Comparison of ENCODE assay signal across 10 cellular contexts in the genomic region with DNA sequence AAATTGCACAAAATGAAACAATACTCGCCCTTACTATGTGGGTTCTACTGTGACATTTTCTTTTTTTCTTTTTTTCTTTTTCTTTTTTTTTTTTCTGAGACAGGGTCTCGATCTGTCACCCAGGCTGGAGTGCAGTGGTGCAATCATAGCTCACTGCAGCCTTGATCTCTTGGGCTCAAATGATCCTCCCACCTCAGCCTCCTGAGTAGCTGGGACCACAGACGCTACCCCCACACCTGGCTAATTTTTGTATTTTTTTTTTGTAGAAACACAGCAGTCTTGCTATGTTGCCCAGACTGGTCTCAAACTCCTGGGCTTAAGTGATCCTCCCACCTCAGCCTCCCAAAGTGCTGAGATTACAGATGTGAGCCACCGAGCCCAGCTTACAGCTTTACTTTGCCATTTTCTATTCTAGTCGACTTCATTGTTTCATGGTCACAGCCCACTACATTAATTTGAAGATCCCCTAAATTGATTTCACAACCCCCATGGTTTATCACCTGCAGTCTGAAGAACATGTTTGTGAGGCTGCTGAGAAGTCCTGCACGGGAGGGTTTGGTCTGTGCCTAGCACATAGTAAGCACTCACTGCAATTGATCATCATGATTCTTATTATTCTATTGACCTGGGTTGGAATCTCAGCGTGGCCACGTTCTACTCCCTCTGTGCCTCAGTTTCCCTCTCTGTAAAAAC. TPM values are rescaled to one million over a fixed set of nuclear protein-coding genes. Genes with fewer than 3 reads are reported as not detected.
DNase-seq lines count a peak whose midpoint lies in the region; ATAC-seq and TF ChIP-seq lines count a peak whose summit lies in the region.
"Had no signal": no experiment of that assay in that cellular context is flagged by ENCODE, and none has a peak within 500 bp of the region (broad histone marks: within the 10 kb centered on the region; RNA-seq: fewer than 3 reads in every experiment).

No MANE protein-coding gene starts in this region.

- peaks cover 38 to 46% of the 10 kb centered on the region in 2 donors for H3K36me3 Mint-ChIP-seq in activated T-cell treated with anti-CD3 and anti-CD28 coated beads, Interleukin-2, amount 50 U/mL, for 72 hours (ENCODE audit: insufficient read depth in 2 of 2)
- peaks cover 33% of the 10 kb centered on the region for H3K36me3 Mint-ChIP-seq in activated naive CD8-positive, alpha-beta T cell treated with anti-CD3 and anti-CD28 coated beads for 36 hours

- H3K27ac ChIP-seq in lower lobe of right lung (peak overlapping the region; percentile 94), thyroid gland (peak overlapping the region; percentile 81 to 97 (median 96)), tibial artery (peak overlapping the region in 1 of 2 donors; percentile 5)

- H3K9me3 ChIP-seq in lower lobe of right lung, result no peaks in the 10 kb centered on the region
- H3K9me3 ChIP-seq in thyroid gland, result no peaks in the 10 kb centered on the region
- H3K9me3 ChIP-seq in tibial artery, result no peaks in the 10 kb centered on the region

- no peak for TF ChIP-seq POLR2A in thyroid gland (IDR thresholded peaks at IDR 0.05)

- intact Hi-C loops in lower lobe of right lung (cut with DNase I), result no loop called here
- intact Hi-C loops in thyroid gland (cut with DNase I), result no loop called here
- intact Hi-C loops in tibial artery (cut with DNase I; ENCODE audit: low total_unique reads), result no loop called here

- peak overlapping the region; percentile 98 to 99 for H3K4me3 Mint-ChIP-seq in activated T-cell treated with anti-CD3 and anti-CD28 coated beads, Interleukin-2, amount 50 U/mL, for 72 hours
- H3K4me3 Mint-ChIP-seq in activated naive CD8-positive, alpha-beta T cell treated with anti-CD3 and anti-CD28 coated beads for 36 hours, result peak overlapping the region; percentile 92

- H3K27ac Mint-ChIP-seq in activated T-cell treated with anti-CD3 and anti-CD28 coated beads, Interleukin-2, amount 50 U/mL, for 72 hours, result peak overlapping the region; percentile 88
- H3K27ac Mint-ChIP-seq in activated naive CD8-positive, alpha-beta T cell treated with anti-CD3 and anti-CD28 coated beads for 36 hours, result peak overlapping the region; percentile 97

- WGBS in thyroid gland, 2 donors, result 76 to 81% methylated on average over 8 of the region's 8 CpGs

- TF ChIP-seq CTCF in lower lobe of right lung (IDR thresholded peaks at IDR 0.05) (no peak), thyroid gland (IDR thresholded peaks at IDR 0.05) (no peak), tibial artery (IDR thresholded peaks at IDR 0.05) (no peak)

- DNase-seq in activated T-cell treated with anti-CD3 and anti-CD28 coated beads, Interleukin-2, amount 50 U/mL, for 72 hours, result no peak
- DNase-seq in activated T-cell treated with anti-CD3 and anti-CD28 coated beads for 4 hours (no peak), lower lobe of right lung (no peak), thyroid gland (no peak), tibial artery (no peak), NCI-H1048 (lab: John Stamatoyannopoulos, UW) (no peak), SW480 (ENCODE audit: low spot score) (no peak)
- DNase-seq in activated naive CD8-positive, alpha-beta T cell treated with anti-CD3 and anti-CD28 coated beads for 36 hours, result no peak
- DNase-seq: dermis blood vessel endothelial cell, WERI-Rb-1 had no signal

- H3K27me3 ChIP-seq in lower lobe of right lung (ENCODE audit: low read depth) (no peaks in the 10 kb centered on the region), thyroid gland (no peaks in the 10 kb centered on the region), tibial artery (no peaks in the 10 kb centered on the region)

- no peaks in the 10 kb centered on the region for H3K9me3 Mint-ChIP-seq in activated T-cell treated with anti-CD3 and anti-CD28 coated beads, Interleukin-2, amount 50 U/mL, for 72 hours
- no peaks in the 10 kb centered on the region for H3K9me3 Mint-ChIP-seq in activated naive CD8-positive, alpha-beta T cell treated with anti-CD3 and anti-CD28 coated beads for 36 hours

- H3K4me1 ChIP-seq in lower lobe of right lung (peaks cover 81% of the 10 kb centered on the region), thyroid gland (peaks cover 58 to 72% of the 10 kb centered on the region in 2 donors), tibial artery (peaks cover 5 to 86% (median 83%) of the 10 kb centered on the region in 4 donors)

- peaks cover 65% of the 10 kb centered on the region for H3K4me1 Mint-ChIP-seq in activated T-cell treated with anti-CD3 and anti-CD28 coated beads, Interleukin-2, amount 50 U/mL, for 72 hours (ENCODE audit: low read depth)
- peaks cover 62% of the 10 kb centered on the region for H3K4me1 Mint-ChIP-seq in activated naive CD8-positive, alpha-beta T cell treated with anti-CD3 and anti-CD28 coated beads for 36 hours

- H3K4me3 ChIP-seq in lower lobe of right lung, result peak overlapping the region; percentile 58
- H3K4me3 ChIP-seq in thyroid gland (replicated peaks in 1 of 3), result no peak overlapping the region
- H3K4me3 ChIP-seq in tibial artery, result peak overlapping the region in 1 of 2 donors; percentile 49

- H3K27me3 Mint-ChIP-seq in activated T-cell treated with anti-CD3 and anti-CD28 coated beads, Interleukin-2, amount 50 U/mL, for 72 hours (ENCODE audit: low read depth), result no peaks in the 10 kb centered on the region
- peaks cover 3% of the 10 kb centered on the region for H3K27me3 Mint-ChIP-seq in activated naive CD8-positive, alpha-beta T cell treated with anti-CD3 and anti-CD28 coated beads for 36 hours

- no peak for ATAC-seq in activated T-cell treated with anti-CD3 and anti-CD28 coated beads, Interleukin-2, amount 50 U/mL, for 72 hours (replicated peaks in 1 of 2)
- no peak for ATAC-seq in lower lobe of right lung

- H3K36me3 ChIP-seq in lower lobe of right lung, result peaks cover 39% of the 10 kb centered on the region
- peaks cover 6 to 20% of the 10 kb centered on the region in 2 donors for H3K36me3 ChIP-seq in thyroid gland
- peaks cover 0 to 18% (median 0%) of the 10 kb centered on the region in 3 donors for H3K36me3 ChIP-seq in tibial artery

RNA-seq across cellular contexts. Expression of a gene that starts 3.8 kb away (rescaled TPM):
- total RNA-seq in activated T-cell treated with anti-CD3 and anti-CD28 coated beads, Interleukin-2, amount 50 U/mL, for 72 hours, result 100 to 1,000 TPM; 192 to 208 TPM
- total RNA-seq in activated naive CD8-positive, alpha-beta T cell treated with anti-CD3 and anti-CD28 coated beads for 36 hours, result 10 to 100 TPM; 19.0 to 23.8 TPM
- 41.0 TPM for total RNA-seq in lower lobe of right lung
- total RNA-seq in thyroid gland, result 10 to 100 TPM; 12.4 to 56.2 (median 16.8) TPM

RNA-seq across cellular contexts. Expression of a gene that starts 25.4 kb away (rescaled TPM):
- total RNA-seq in activated T-cell treated with anti-CD3 and anti-CD28 coated beads, Interleukin-2, amount 50 U/mL, for 72 hours, result not detected
- not detected for total RNA-seq in activated naive CD8-positive, alpha-beta T cell treated with anti-CD3 and anti-CD28 coated beads for 36 hours
- total RNA-seq in lower lobe of right lung, result 2.3 TPM
- total RNA-seq in thyroid gland, result 1 to 10 TPM; 2.0 to 5.6 (median 3.1) TPM
- total RNA-seq: dermis blood vessel endothelial cell had no signal

RNA-seq across cellular contexts. Expression of a gene that starts 53.3 kb away (rescaled TPM):
- total RNA-seq in activated T-cell treated with anti-CD3 and anti-CD28 coated beads, Interleukin-2, amount 50 U/mL, for 72 hours, result not detected
- total RNA-seq in activated naive CD8-positive, alpha-beta T cell treated with anti-CD3 and anti-CD28 coated beads for 36 hours, result not detected
- not detected for total RNA-seq in lower lobe of right lung
- under 1 TPM in 1 of 4 donors, not detected in 3; 0.40 TPM for total RNA-seq in thyroid gland

RNA-seq across cellular contexts. Expression of a gene that starts 56.6 kb away (rescaled TPM):
- under 1 TPM in 1 of 2 donors, not detected in 1; 0.21 TPM for total RNA-seq in activated T-cell treated with anti-CD3 and anti-CD28 coated beads, Interleukin-2, amount 50 U/mL, for 72 hours
- total RNA-seq in activated naive CD8-positive, alpha-beta T cell treated with anti-CD3 and anti-CD28 coated beads for 36 hours, result not detected
- total RNA-seq in lower lobe of right lung, result 205 TPM
- total RNA-seq in thyroid gland, result 100 to 1,000 TPM; 156 to 391 (median 285) TPM
